8 cellular contexts compared by ENCODE assay signal in genomic region chr13:32164622-32165268, GRCh38.
DNase-seq lines count a peak whose midpoint lies in the region; ATAC-seq, FAIRE-seq and TF ChIP-seq lines count a peak whose summit lies in the region.

No MANE protein-coding gene starts in this region.

- TF ChIP-seq CTCF in left ventricle myocardium inferior (IDR thresholded peaks at IDR 0.05; ENCODE audit: borderline replicate concordance), result peak; percentile 56

- no peak overlapping the region for H3K27ac Mint-ChIP-seq in activated CD4-positive, alpha-beta T cell treated with anti-CD3 and anti-CD28 coated beads for 36 hours

- peak; percentile 87 for ATAC-seq in activated CD4-positive, alpha-beta T cell treated with anti-CD3 and anti-CD28 coated beads for 36 hours
- ATAC-seq in HG02885 (IDR thresholded peaks at IDR 0.05; ENCODE audit: poor library complexity, unreplicated experiment) (peak; percentile 84), HG03095 (IDR thresholded peaks at IDR 0.05; ENCODE audit: unreplicated experiment) (no peak)
- peak; percentile 73 to 78 for ATAC-seq in activated T-cell treated with anti-CD3 and anti-CD28 coated beads, Interleukin-2, amount 50 U/mL, for 4 hours

- H3K27ac ChIP-seq in left ventricle myocardium inferior (replicated peaks) (peak overlapping the region; percentile 84), small intestine (ENCODE audit: low read depth in 1 of 2, low read length in 1 of 2) (no peak overlapping the region)

- no peak overlapping the region for H3K4me3 ChIP-seq in left ventricle myocardium inferior
- H3K4me3 ChIP-seq in small intestine (ENCODE audit: low read depth in 1 of 2, low read length in 2 of 2), result no peak overlapping the region

- H3K9me3 Mint-ChIP-seq in activated CD4-positive, alpha-beta T cell treated with anti-CD3 and anti-CD28 coated beads for 36 hours (ENCODE audit: low read depth), result no peaks in the 10 kb centered on the region
- no peaks in the 10 kb centered on the region for H3K9me3 Mint-ChIP-seq in activated T-cell treated with anti-CD3 and anti-CD28 coated beads, Interleukin-2, amount 50 U/mL, for 4 hours

- POLR2A ChIA-PET in activated CD4-positive, alpha-beta T cell treated with anti-CD3 and anti-CD28 coated beads for 36 hours (lab: Charles Lee), result interaction anchor here (0.6 to 1.0 kb wide), 2 partner anchors 151 to 175 kb away, joined by 4 read pairs; partner anchors contain the start of gene BRCA2

- no peaks in the 10 kb centered on the region for H3K4me1 Mint-ChIP-seq in activated CD4-positive, alpha-beta T cell treated with anti-CD3 and anti-CD28 coated beads for 36 hours
- peaks cover 2% of the 10 kb centered on the region for H3K4me1 Mint-ChIP-seq in activated T-cell treated with anti-CD3 and anti-CD28 coated beads, Interleukin-2, amount 50 U/mL, for 4 hours (ENCODE audit: low read depth)

- WGBS in small intestine, 3 donors, result 64 to 85% (median 74%) methylated on average over 4 of the region's 4 CpGs

- no peak overlapping the region for H3K4me3 Mint-ChIP-seq in activated CD4-positive, alpha-beta T cell treated with anti-CD3 and anti-CD28 coated beads for 36 hours
- H3K4me3 Mint-ChIP-seq in activated T-cell treated with anti-CD3 and anti-CD28 coated beads, Interleukin-2, amount 50 U/mL, for 4 hours, result no peak overlapping the region

- no peak for FAIRE-seq in small intestine (lab: Jason Lieb, UNC)

- DNase-seq in activated CD4-positive, alpha-beta T cell treated with anti-CD3 and anti-CD28 coated beads for 36 hours, result peak; percentile 37
- DNase-seq in activated CD4-positive, alpha-beta T cell treated with anti-CD3 and anti-CD28 coated beads, Interleukin-2, amount 50 U/mL, for 4 hours, result no peak
- DNase-seq in NCI-H510A (lab: John Stamatoyannopoulos, UW) (peak; percentile 58), left ventricle myocardium inferior (no peak), small intestine (peak; percentile 71)
- DNase-seq in activated T-cell treated with anti-CD3 and anti-CD28 coated beads, Interleukin-2, amount 50 U/mL, for 4 hours, result no peak

- H3K36me3 ChIP-seq in left ventricle myocardium inferior (no peaks in the 10 kb centered on the region), small intestine (ENCODE audit: control insufficient read depth in 2 of 2, insufficient read depth in 2 of 2, low read length in 2 of 2) (no peaks in the 10 kb centered on the region)

- intact Hi-C loops in activated CD4-positive, alpha-beta T cell treated with anti-CD3 and anti-CD28 coated beads for 36 hours (cut with DNase I, micrococcal nuclease), result loop anchor here (5.0 to 10.0 kb wide), 2 partner anchors 140 to 148 kb away; no protein-coding TSS in a partner anchor
- intact Hi-C loops in left ventricle myocardium inferior (cut with micrococcal nuclease), result no loop called here

- CTCF ChIA-PET in activated CD4-positive, alpha-beta T cell treated with anti-CD3 and anti-CD28 coated beads for 36 hours (lab: Charles Lee), result interaction anchor here (0.6 to 2.7 kb wide), 21 partner anchors 9 to 255 kb away, joined by 3 to 11 read pairs (median 4); partner anchors contain the start of genes BRCA2 and ZAR1L

- H3K36me3 Mint-ChIP-seq in activated CD4-positive, alpha-beta T cell treated with anti-CD3 and anti-CD28 coated beads for 36 hours (ENCODE audit: low read depth), result no peaks in the 10 kb centered on the region
- H3K36me3 Mint-ChIP-seq in activated T-cell treated with anti-CD3 and anti-CD28 coated beads, Interleukin-2, amount 50 U/mL, for 4 hours (ENCODE audit: insufficient read depth), result peaks cover 5% of the 10 kb centered on the region

- H3K27me3 ChIP-seq in left ventricle myocardium inferior (ENCODE audit: low read depth) (no peaks in the 10 kb centered on the region), small intestine (ENCODE audit: control insufficient read depth in 2 of 2, insufficient read depth in 2 of 2, low read length in 2 of 2) (no peaks in the 10 kb centered on the region)

- H3K9me3 ChIP-seq in left ventricle myocardium inferior (replicated peaks), result no peaks in the 10 kb centered on the region
- H3K9me3 ChIP-seq in small intestine (ENCODE audit: control insufficient read depth, low read depth), result no peaks in the 10 kb centered on the region

- H3K27me3 Mint-ChIP-seq in activated CD4-positive, alpha-beta T cell treated with anti-CD3 and anti-CD28 coated beads for 36 hours, result no peaks in the 10 kb centered on the region
- no peaks in the 10 kb centered on the region for H3K27me3 Mint-ChIP-seq in activated T-cell treated with anti-CD3 and anti-CD28 coated beads, Interleukin-2, amount 50 U/mL, for 4 hours (ENCODE audit: low read depth)

- peaks cover 95% of the 10 kb centered on the region for H3K4me1 ChIP-seq in left ventricle myocardium inferior
- H3K4me1 ChIP-seq in small intestine (ENCODE audit: control insufficient read depth in 2 of 2, insufficient read depth in 1 of 2, low read depth in 1 of 2, low read length in 1 of 2), result no peaks in the 10 kb centered on the region

Comparison
In these comparisons a context has a peak if more than half of its experiments do, and no peak if none do; other contexts are left out.
1. DNase-seq: peak in activated CD4-positive, alpha-beta T cell treated with anti-CD3 and anti-CD28 coated beads for 36 hours (single experiment), NCI-H510A (single experiment) and small intestine (single experiment); none in activated CD4-positive, alpha-beta T cell treated with anti-CD3 and anti-CD28 coated beads, Interleukin-2, amount 50 U/mL, for 4 hours (0 of 2), activated T-cell treated with anti-CD3 and anti-CD28 coated beads, Interleukin-2, amount 50 U/mL, for 4 hours (single experiment) and left ventricle myocardium inferior (single experiment).